In genomic region chr1:82807563-82807962, GRCh38 we compare ENCODE assay signal across 34 cellular contexts.
"Had no signal": no experiment of that assay in that cellular context is flagged by ENCODE, and none has a peak within 500 bp of the region (broad histone marks: within the 10 kb centered on the region; RNA-seq: fewer than 3 reads in every experiment).

No MANE protein-coding gene starts in this region.

- H3K27ac ChIP-seq: KMS-11 had no signal

- H3K4me3 ChIP-seq: MG63 had no signal

- H3K9ac ChIP-seq: KMS-11 had no signal

- DNase-seq: Karpas-422, Kasumi-1, MG63, MM.1S, NCI-H1048, NCI-H1092, NCI-H1092 treated with DMSO at 0.1 percent for 48 hours, NCI-H1105, NCI-H1105 treated with DMSO at 0.1 percent for 48 hours, NCI-H1417, NCI-H1417 treated with DMSO at 0.1 percent for 48 hours, NCI-H1436, NCI-H1436 treated with DMSO at 0.1 percent for 48 hours, NCI-H146, NCI-H1694, NCI-H1694 treated with DMSO at 0.1 percent for 48 hours, NCI-H187, NCI-H187 treated with DMSO at 0.1 percent for 48 hours, NCI-H1930, NCI-H2029, NCI-H2029 treated with DMSO at 0.1 percent for 48 hours, NCI-H2081, NCI-H2081 treated with DMSO at 0.1 percent for 48 hours, NCI-H2107, NCI-H2171, NCI-H2171 treated with DMSO at 0.1 percent for 48 hours, NCI-H2227 treated with DMSO at 0.1 percent for 48 hours, NCI-H226, NCI-H345, NCI-H446, NCI-H446 treated with DMSO at 0.1 percent for 48 hours, NCI-H510A, NCI-H510A treated with DMSO at 0.1 percent for 48 hours had no signal

- H3K4me2 ChIP-seq: KMS-11 had no signal

- H3K9me3 ChIP-seq: MG63 had no signal

- H3K36me3 ChIP-seq: MG63 had no signal

- H3K27me3 ChIP-seq: MG63 had no signal
